ENCODE assay signal across 14 cellular contexts in genomic region chr15:81492303-81492702, GRCh38.
A peak's percentile ranks its signal among the peaks of the same experiment; 100 is the strongest.
DNase-seq lines count a peak whose midpoint lies in the region; ATAC-seq lines count a peak whose summit lies in the region.
"Had no signal": no experiment of that assay in that cellular context is flagged by ENCODE, and none has a peak within 500 bp of the region (broad histone marks: within the 10 kb centered on the region; RNA-seq: fewer than 3 reads in every experiment).

No MANE protein-coding gene starts in this region.

- DNase-seq in Ammon's horn (ENCODE audit: low spot score) (peak; percentile 71), NCI-H1694 treated with DMSO at 0.1 percent for 48 hours (lab: John Stamatoyannopoulos, UW) (peak; percentile 86), cerebellum (ENCODE audit: low spot score) (peak; percentile 76), medulla oblongata (ENCODE audit: extremely low spot score) (peak; percentile 32), RPMI8226 (no peak), NCI-H524 treated with DMSO at 0.1 percent for 48 hours (lab: John Stamatoyannopoulos, UW) (no peak), NCI-H128 (lab: John Stamatoyannopoulos, UW; ENCODE audit: unreplicated experiment) (no peak)
- DNase-seq: activated naive CD4-positive, alpha-beta T cell treated with anti-CD3 and anti-CD28 coated beads, Interleukin-2, amount 50 U/mL, for 16 hours; DMS79; NCI-H1930; trophoblast cell had no signal

- no peak for ATAC-seq in GM21526 (IDR thresholded peaks at IDR 0.05; ENCODE audit: low FRiP score, unreplicated experiment)
- ATAC-seq: GM12878, WTC11 had no signal

Comparison
In these comparisons a context has a peak if more than half of its experiments do, and no peak if none do; other contexts are left out.
1. DNase-seq: peak in Ammon's horn (single experiment), NCI-H1694 treated with DMSO at 0.1 percent for 48 hours (single experiment), cerebellum (single experiment) and medulla oblongata (single experiment); none in RPMI8226 (single experiment), NCI-H524 treated with DMSO at 0.1 percent for 48 hours (single experiment) and NCI-H128 (single experiment).